15 cellular contexts compared by ENCODE assay signal in the genomic region with DNA sequence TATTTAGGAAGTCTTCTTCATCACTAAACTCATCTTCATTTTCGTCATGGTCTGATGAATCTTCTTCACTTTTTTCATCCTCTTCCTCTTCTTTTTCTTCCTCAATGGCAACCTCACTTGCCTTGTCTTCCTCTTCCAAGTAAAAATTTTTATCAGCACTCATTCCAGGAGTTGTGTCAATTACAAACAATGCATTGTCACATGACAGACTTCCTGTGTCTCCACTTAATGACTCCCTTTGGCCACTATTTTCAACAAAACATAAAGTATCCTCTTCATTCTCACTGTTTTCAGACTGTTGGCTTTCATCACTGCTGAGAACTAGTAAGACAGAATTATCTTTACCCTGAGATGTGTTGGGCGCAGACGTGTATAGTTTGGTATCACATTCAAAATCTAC. TPM values are rescaled to one million over a fixed set of nuclear protein-coding genes. Genes with fewer than 3 reads are reported as not detected.
DNase-seq lines count a peak whose midpoint lies in the region; ATAC-seq, FAIRE-seq and TF ChIP-seq lines count a peak whose summit lies in the region.
"Had no signal": no experiment of that assay in that cellular context is flagged by ENCODE, and none has a peak within 500 bp of the region (broad histone marks: within the 10 kb centered on the region; RNA-seq: fewer than 3 reads in every experiment).

No MANE protein-coding gene starts in this region.

- no peak overlapping the region for H3K4me3 ChIP-seq in HEK293 (ENCODE audit: low read depth, low read length)
- H3K4me3 ChIP-seq in pancreas = no peak overlapping the region
- no peak overlapping the region for H3K4me3 ChIP-seq in body of pancreas
- H3K4me3 ChIP-seq: prostate gland, tibial artery had no signal

- peaks cover 6% of the 10 kb centered on the region for H3K4me1 ChIP-seq in HEK293 (ENCODE audit: control insufficient read depth, insufficient read depth, low read length)
- peaks cover 0 to 27% (median 14%) of the 10 kb centered on the region in 3 donors for H3K4me1 ChIP-seq in pancreas
- peaks cover 32% of the 10 kb centered on the region for H3K4me1 ChIP-seq in body of pancreas

- H3K27me3 Mint-ChIP-seq in CD14-positive monocyte (ENCODE audit: low read depth in 3 of 3) (peaks cover 0 to 2% (median 0%) of the 10 kb centered on the region in 3 donors), mesothelial cell of epicardium (ENCODE audit: low read depth) (no peaks in the 10 kb centered on the region)
- no peaks in the 10 kb centered on the region for H3K27me3 Mint-ChIP-seq in activated T-helper 2 cell treated with anti-CD3 and anti-CD28 coated beads, Interferon-gamma antibody, Interleukin-2, Interleukin-4, amounts not matched to agents 10 μg/mL and 5 μg/mL and 100 μg/mL, durations not matched to agents 14 hours and 24 hours and 36 hours (ENCODE audit: low read depth)

- ATAC-seq in pancreas (no peak), HG02970 (IDR thresholded peaks at IDR 0.05; ENCODE audit: low FRiP score, unreplicated experiment) (no peak), body of pancreas (no peak)
- ATAC-seq: foreskin keratinocyte, left lobe of liver had no signal

- intact Hi-C loops in CD14-positive monocyte (cut with micrococcal nuclease) = loop anchor here in 1 of 2 donors (10.0 kb wide), 1 partner anchor 531 kb away; a partner anchor contains a TSS
- intact Hi-C loops in activated T-helper 2 cell treated with anti-CD3 and anti-CD28 coated beads, Interferon-gamma antibody, Interleukin-2, Interleukin-4, amounts not matched to agents 10 μg/mL and 5 μg/mL and 100 μg/mL, durations not matched to agents 14 hours and 24 hours and 36 hours (cut with micrococcal nuclease) = loop anchor here (10.0 kb wide), 1 partner anchor 531 kb away; a partner anchor contains a TSS
- intact Hi-C loops in pancreas (cut with DNase I) = no loop called here
- intact Hi-C loops in body of pancreas (cut with DNase I) = no loop called here

- no peaks in the 10 kb centered on the region for H3K9me3 Mint-ChIP-seq in CD14-positive monocyte
- no peaks in the 10 kb centered on the region for H3K9me3 Mint-ChIP-seq in activated T-helper 2 cell treated with anti-CD3 and anti-CD28 coated beads, Interferon-gamma antibody, Interleukin-2, Interleukin-4, amounts not matched to agents 10 μg/mL and 5 μg/mL and 100 μg/mL, durations not matched to agents 14 hours and 24 hours and 36 hours
- no peaks in the 10 kb centered on the region for H3K9me3 Mint-ChIP-seq in mesothelial cell of epicardium

- no peak for FAIRE-seq in pancreas (lab: Jason Lieb, UNC)

- no peaks in the 10 kb centered on the region for H3K27me3 ChIP-seq in pancreas
- no peaks in the 10 kb centered on the region for H3K27me3 ChIP-seq in body of pancreas
- H3K27me3 ChIP-seq: foreskin keratinocyte, tibial artery had no signal

- POLR2A ChIA-PET in HEK293 (lab: Yijun Ruan, JAX) = no interaction called here

- CTCF ChIA-PET in HEK293 (lab: Yijun Ruan, JAX) = no interaction called here

- peaks cover 33 to 65% of the 10 kb centered on the region in 2 experiments for H3K36me3 ChIP-seq in HEK293 (ENCODE audit: control insufficient read depth in 2 of 2, insufficient read depth in 1 of 2, low read length in 2 of 2)
- peaks cover 0 to 31% (median 20%) of the 10 kb centered on the region in 3 donors for H3K36me3 ChIP-seq in pancreas
- H3K36me3 ChIP-seq in body of pancreas (replicated peaks in 1 of 2; ENCODE audit: insufficient read depth in 1 of 2, low read depth in 2 of 2) = peaks cover 2 to 26% of the 10 kb centered on the region in 2 donors
- H3K36me3 ChIP-seq: prostate gland had no signal

- H3K9me3 ChIP-seq in HEK293 (ENCODE audit: control insufficient read depth, insufficient read depth, low read depth, low read length) = no peaks in the 10 kb centered on the region
- no peaks in the 10 kb centered on the region for H3K9me3 ChIP-seq in pancreas
- H3K9me3 ChIP-seq in body of pancreas = no peaks in the 10 kb centered on the region
- H3K9me3 ChIP-seq: prostate gland, tibial artery had no signal

- H3K27ac ChIP-seq in HEK293 (ENCODE audit: extremely low read depth, low read depth, low read length) = no peak overlapping the region
- no peak overlapping the region for H3K27ac ChIP-seq in pancreas
- no peak overlapping the region for H3K27ac ChIP-seq in body of pancreas
- H3K27ac ChIP-seq: foreskin keratinocyte, prostate gland, tibial artery had no signal

- H3K27ac Mint-ChIP-seq in CD14-positive monocyte (peak overlapping the region; percentile 20 to 98 (median 97)), mesothelial cell of epicardium (no peak overlapping the region)
- peak overlapping the region; percentile 25 for H3K27ac Mint-ChIP-seq in activated T-helper 2 cell treated with anti-CD3 and anti-CD28 coated beads, Interferon-gamma antibody, Interleukin-2, Interleukin-4, amounts not matched to agents 10 μg/mL and 5 μg/mL and 100 μg/mL, durations not matched to agents 14 hours and 24 hours and 36 hours

- WGBS in pancreas, 2 donors = 72 to 79% methylated on average over 3 of the region's 3 CpGs
- 66 to 78% methylated on average over 3 of the region's 3 CpGs for WGBS in body of pancreas, 2 donors

- DNase-seq in CD14-positive monocyte (ENCODE audit: low spot score) = no peak
- no peak for DNase-seq in activated T-helper 2 cell treated with anti-CD3 and anti-CD28 coated beads, Interferon-gamma antibody, Interleukin-2, Interleukin-4, amounts not matched to agents 10 μg/mL and 5 μg/mL and 100 μg/mL, durations not matched to agents 14 hours and 24 hours and 36 hours (ENCODE audit: low spot score)
- no peak for DNase-seq in mesothelial cell of epicardium (ENCODE audit: low spot score in 2 of 2, unreplicated experiment in 2 of 2)
- no peak for DNase-seq in pancreas
- DNase-seq in DMS79 treated with DMSO at 0.1 percent for 48 hours (lab: John Stamatoyannopoulos, UW) = no peak
- no peak for DNase-seq in body of pancreas
- DNase-seq: cerebellar nuclear complex, foreskin keratinocyte, NCI-H1092 treated with DMSO at 0.1 percent for 48 hours, NCI-H526 treated with DMSO at 0.1 percent for 48 hours, tibial artery had no signal

- no peak for TF ChIP-seq POLR2A in body of pancreas (IDR thresholded peaks at IDR 0.05)

- H3K36me3 Mint-ChIP-seq in CD14-positive monocyte = peaks cover 53 to 57% of the 10 kb centered on the region in 2 donors
- peaks cover 66% of the 10 kb centered on the region for H3K36me3 Mint-ChIP-seq in activated T-helper 2 cell treated with anti-CD3 and anti-CD28 coated beads, Interferon-gamma antibody, Interleukin-2, Interleukin-4, amounts not matched to agents 10 μg/mL and 5 μg/mL and 100 μg/mL, durations not matched to agents 14 hours and 24 hours and 36 hours (ENCODE audit: low read depth)
- peaks cover 20% of the 10 kb centered on the region for H3K36me3 Mint-ChIP-seq in mesothelial cell of epicardium

- TF ChIP-seq CTCF in CD14-positive monocyte (IDR thresholded peaks at IDR 0.05) (no peak), HEK293 (tag by site-specific recombination; IDR thresholded peaks at IDR 0.05) (no peak), mesothelial cell of epicardium (IDR thresholded peaks at IDR 0.05; ENCODE audit: unreplicated experiment) (no peak), pancreas (IDR thresholded peaks at IDR 0.05) (no peak), body of pancreas (IDR thresholded peaks at IDR 0.05) (no peak)

- H3K4me3 Mint-ChIP-seq in CD14-positive monocyte (peak overlapping the region in 1 of 2 donors; percentile 62), mesothelial cell of epicardium (peak overlapping the region; percentile 5)
- peak overlapping the region; percentile 74 for H3K4me3 Mint-ChIP-seq in activated T-helper 2 cell treated with anti-CD3 and anti-CD28 coated beads, Interferon-gamma antibody, Interleukin-2, Interleukin-4, amounts not matched to agents 10 μg/mL and 5 μg/mL and 100 μg/mL, durations not matched to agents 14 hours and 24 hours and 36 hours (ENCODE audit: low read depth)

- peaks cover 29% of the 10 kb centered on the region for H3K4me1 Mint-ChIP-seq in CD14-positive monocyte
- peaks cover 32% of the 10 kb centered on the region for H3K4me1 Mint-ChIP-seq in activated T-helper 2 cell treated with anti-CD3 and anti-CD28 coated beads, Interferon-gamma antibody, Interleukin-2, Interleukin-4, amounts not matched to agents 10 μg/mL and 5 μg/mL and 100 μg/mL, durations not matched to agents 14 hours and 24 hours and 36 hours (ENCODE audit: low read depth)
- H3K4me1 Mint-ChIP-seq in mesothelial cell of epicardium = peaks cover 27% of the 10 kb centered on the region

TF ChIP-seq in HEK293, 187 proteins besides CTCF, POLR2A, EP300 and RAD21 (continues in another document):
- TF ChIP-seq FEZF1 (tag by site-specific recombination; IDR thresholded peaks at IDR 0.05) (no peak), ZNF416 (tag by site-specific recombination; IDR thresholded peaks at IDR 0.05) (no peak), YY1 (tag by site-specific recombination; IDR thresholded peaks at IDR 0.05) (no peak)
- TF ChIP-seq, protein P1, sequence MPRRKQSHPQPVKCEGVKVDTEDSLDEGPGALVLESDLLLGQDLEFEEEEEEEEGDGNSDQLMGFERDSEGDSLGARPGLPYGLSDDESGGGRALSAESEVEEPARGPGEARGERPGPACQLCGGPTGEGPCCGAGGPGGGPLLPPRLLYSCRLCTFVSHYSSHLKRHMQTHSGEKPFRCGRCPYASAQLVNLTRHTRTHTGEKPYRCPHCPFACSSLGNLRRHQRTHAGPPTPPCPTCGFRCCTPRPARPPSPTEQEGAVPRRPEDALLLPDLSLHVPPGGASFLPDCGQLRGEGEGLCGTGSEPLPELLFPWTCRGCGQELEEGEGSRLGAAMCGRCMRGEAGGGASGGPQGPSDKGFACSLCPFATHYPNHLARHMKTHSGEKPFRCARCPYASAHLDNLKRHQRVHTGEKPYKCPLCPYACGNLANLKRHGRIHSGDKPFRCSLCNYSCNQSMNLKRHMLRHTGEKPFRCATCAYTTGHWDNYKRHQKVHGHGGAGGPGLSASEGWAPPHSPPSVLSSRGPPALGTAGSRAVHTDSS (tag by site-specific recombination; IDR thresholded peaks at IDR 0.05) = peak; percentile 78

RNA-seq across cellular contexts. Expression of a gene that starts 2.7 kb away (rescaled TPM):
- polyA plus RNA-seq in CD14-positive monocyte (10 to 100 TPM; 42.1 to 68.8 TPM), pancreas (10 to 100 TPM; 26.4 to 39.2 TPM)
- 80.7 and 85.5 TPM in 2 replicates for total RNA-seq in activated T-helper 2 cell treated with anti-CD3 and anti-CD28 coated beads, Interferon-gamma antibody, Interleukin-2, Interleukin-4, amounts not matched to agents 10 μg/mL and 5 μg/mL and 100 μg/mL, durations not matched to agents 14 hours and 24 hours and 36 hours
- total RNA-seq in mesothelial cell of epicardium (46.4 to 49.6 TPM (median 47.4 TPM) in 3 replicates), pancreas (10 to 100 TPM; 15.7 to 24.3 (median 20.5) TPM), body of pancreas (1 to 10 TPM; 6.6 to 9.6 TPM)

RNA-seq across cellular contexts. Expression of a gene that starts 32.9 kb away (rescaled TPM):
- polyA plus RNA-seq in CD14-positive monocyte (1 to 10 TPM; 3.2 to 4.4 TPM), pancreas (10 to 100 TPM in 1 of 2 donors, 1 to 10 TPM in 1; 2.1 to 10.4 TPM)
- 18.1 and 20.5 TPM in 2 replicates for total RNA-seq in activated T-helper 2 cell treated with anti-CD3 and anti-CD28 coated beads, Interferon-gamma antibody, Interleukin-2, Interleukin-4, amounts not matched to agents 10 μg/mL and 5 μg/mL and 100 μg/mL, durations not matched to agents 14 hours and 24 hours and 36 hours
- total RNA-seq in mesothelial cell of epicardium (8.7 to 9.0 TPM (median 8.9 TPM) in 3 replicates), pancreas (1 to 10 TPM; 3.9 to 9.6 (median 6.7) TPM), body of pancreas (1 to 10 TPM; 3.6 to 7.3 TPM)
